Comparison of ENCODE assay signal across 11 cellular contexts in genomic region chr3:177729939-177730700, GRCh38.
DNase-seq lines count a peak whose midpoint lies in the region; ATAC-seq and TF ChIP-seq lines count a peak whose summit lies in the region.
"Had no signal": no experiment of that assay in that cellular context is flagged by ENCODE, and none has a peak within 500 bp of the region (broad histone marks: within the 10 kb centered on the region; RNA-seq: fewer than 3 reads in every experiment).

No MANE protein-coding gene starts in this region.

- DNase-seq in IMR-90: no peak
- peak in 4 of 5 donors; percentile 54 to 78 (median 64) for DNase-seq in heart left ventricle
- DNase-seq in stromal cell of bone marrow (ENCODE audit: low read depth): peak; percentile 88
- DNase-seq in brain microvascular endothelial cell: no peak
- DNase-seq in GM19240 (ENCODE audit: insufficient read length, low spot score): no peak
- DNase-seq in ACHN: no peak
- no peak for DNase-seq in NCI-H510A (lab: John Stamatoyannopoulos, UW)
- DNase-seq: activated CD4-positive, alpha-beta T cell treated with anti-CD3 and anti-CD28 coated beads, Interleukin-2, amount 50 U/mL, for 4 hours; activated naive CD8-positive, alpha-beta T cell treated with anti-CD3 and anti-CD28 coated beads, Interleukin-2, amount 50 U/mL, for 24 hours; Calu3 had no signal

- peak overlapping the region; percentile 51 for H3K18ac ChIP-seq in IMR-90 (ENCODE audit: low read depth, low read length)

- H3K36me3 ChIP-seq in IMR-90 (ENCODE audit: control insufficient read depth, insufficient read depth, low read length) (no peaks in the 10 kb centered on the region), heart left ventricle (no peaks in the 10 kb centered on the region), brain microvascular endothelial cell (replicated peaks) (no peaks in the 10 kb centered on the region)

- no peak overlapping the region for H2BK5ac ChIP-seq in IMR-90 (ENCODE audit: low read depth, low read length, poor library complexity, severe bottlenecking)

- BruUV-seq in IMR-90 (replicated peaks; lab: Mats Ljungman, UMichigan): no TSS peak

- in situ Hi-C loops in IMR-90 (cut with MboI; ENCODE audit: low sequenced_read_pairs): no loop called here
- in situ Hi-C loops in brain microvascular endothelial cell (cut with HindIII; ENCODE audit: low pct_ligation_motif_present, low sequenced_read_pairs): no loop called here
- in situ Hi-C loops in ACHN (cut with HindIII; ENCODE audit: low pct_ligation_motif_present, low pct_unique_long_range_greater_than_20kb, low sequenced_read_pairs): no loop called here

- H3K14ac ChIP-seq in IMR-90 (replicated peaks; ENCODE audit: low read depth, low read length): no peak overlapping the region

- H3K79me1 ChIP-seq in IMR-90 (ENCODE audit: low read depth in 1 of 2, low read length in 2 of 2): no peaks in the 10 kb centered on the region

- no peaks in the 10 kb centered on the region for H4K20me1 ChIP-seq in IMR-90 (ENCODE audit: insufficient read depth, low read length)

- POLR2A ChIA-PET in IMR-90 (lab: Charles Lee; ENCODE audit: unreplicated experiment): no interaction called here

- no peak overlapping the region for H2AFZ ChIP-seq in IMR-90 (replicated peaks; ENCODE audit: low read length, poor library complexity)

- H3K4me3 ChIP-seq in IMR-90 (ENCODE audit: insufficient read depth, low read depth, low read length): no peak overlapping the region
- no peak overlapping the region for H3K4me3 ChIP-seq in heart left ventricle
- no peak overlapping the region for H3K4me3 ChIP-seq in brain microvascular endothelial cell (ENCODE audit: low read depth, low read length)

- TF ChIP-seq POLR2A in IMR-90 (IDR thresholded peaks at IDR 0.05; ENCODE audit: low read depth, low read length) (no peak), heart left ventricle (IDR thresholded peaks at IDR 0.05) (no peak)

- H3K27ac ChIP-seq in IMR-90 (ENCODE audit: insufficient read depth, low read length) (peak overlapping the region; percentile 34; the same call in 1 of the 2 replicates), heart left ventricle (peak overlapping the region in 10 of 12 donors; percentile 14 to 67 (median 30)), brain microvascular endothelial cell (no peak overlapping the region)

- no peak for ATAC-seq in IMR-90 (ENCODE audit: low read depth)
- peak; percentile 81 for ATAC-seq in SK-N-SH treated with all-trans-retinoic acid at 6 μM for 48 hours
- peak; percentile 75 to 93 (median 86) for ATAC-seq in heart left ventricle
- ATAC-seq: activated naive CD8-positive, alpha-beta T cell treated with anti-CD3 and anti-CD28 coated beads, Interleukin-2, amount 50 U/mL, for 24 hours had no signal

- peak overlapping the region; percentile 33; the same call in 1 of the 2 replicates for H3K4ac ChIP-seq in IMR-90 (ENCODE audit: low read depth, low read length)

- H3K23ac ChIP-seq in IMR-90 (ENCODE audit: low read depth, low read length): no peak overlapping the region

- no peak overlapping the region for H2AK5ac ChIP-seq in IMR-90 (ENCODE audit: low read depth, low read length)

- peak overlapping the region in 1 of 2 experiments; percentile 54; a peak in 1 of 4 replicates for H4K8ac ChIP-seq in IMR-90 (ENCODE audit: low read depth in 2 of 2, low read length in 2 of 2)

- no peak for TF ChIP-seq CTCF in IMR-90 (conservative IDR thresholded peaks at IDR 0.05; ENCODE audit: low read depth, low read length)
- no peak for TF ChIP-seq CTCF in heart left ventricle (IDR thresholded peaks at IDR 0.05)
- TF ChIP-seq CTCF in brain microvascular endothelial cell (IDR thresholded peaks at IDR 0.05; ENCODE audit: low read depth, low read length, missing control alignments): no peak

- peaks cover 9% of the 10 kb centered on the region for H3K4me1 ChIP-seq in IMR-90 (ENCODE audit: control insufficient read depth, insufficient read depth, low read length)
- peaks cover 0 to 19% (median 9%) of the 10 kb centered on the region in 12 donors for H3K4me1 ChIP-seq in heart left ventricle

- H3K9ac ChIP-seq in IMR-90 (ENCODE audit: low read depth, low read length): peak overlapping the region; percentile 42; the same call in 1 of the 2 replicates

- peaks cover 3% of the 10 kb centered on the region; the same call in 1 of the 2 replicates for H3K9me1 ChIP-seq in IMR-90 (ENCODE audit: insufficient read depth, low read length)

- TF ChIP-seq RAD21 in IMR-90 (IDR thresholded peaks at IDR 0.05; ENCODE audit: low read length): no peak

- WGBS in IMR-90 (ENCODE audit: extremely low coverage in 2 of 2, insufficient read length in 1 of 2), 2 experiments: no CpG with 5 or more reads among the region's 14 CpGs
- 65 to 76% (median 70%) methylated on average over 14 of the region's 14 CpGs for WGBS in heart left ventricle, 4 donors

- no peak overlapping the region for H2AK9ac ChIP-seq in IMR-90 (replicated peaks; ENCODE audit: low read depth, low read length, poor library complexity)

- no peaks in the 10 kb centered on the region for H3K9me3 ChIP-seq in IMR-90 (ENCODE audit: control insufficient read depth, insufficient read depth, low read length)
- H3K9me3 ChIP-seq in heart left ventricle: no peaks in the 10 kb centered on the region

- peak overlapping the region; percentile 3 for H2BK20ac ChIP-seq in IMR-90 (ENCODE audit: low read depth, low read length)

- H3K56ac ChIP-seq in IMR-90 (ENCODE audit: extremely low read depth, insufficient read depth, low read length): no peak overlapping the region; the same call in 1 of the 2 replicates

- H3K27me3 ChIP-seq in IMR-90 (ENCODE audit: control insufficient read depth, insufficient read depth, low read length): no peaks in the 10 kb centered on the region
- H3K27me3 ChIP-seq in heart left ventricle: no peaks in the 10 kb centered on the region
- H3K27me3 ChIP-seq in brain microvascular endothelial cell (replicated peaks): no peaks in the 10 kb centered on the region

- no peak overlapping the region for H2BK15ac ChIP-seq in IMR-90 (ENCODE audit: low read depth, low read length)

- H4K91ac ChIP-seq in IMR-90 (ENCODE audit: insufficient read depth, low read depth, low read length): peak overlapping the region; percentile 20

- intact Hi-C loops in IMR-90 (cut with micrococcal nuclease) (loop anchor here (1.0 to 5.0 kb wide), 2 partner anchors 21 to 533 kb away; partner anchors contain the start of gene TBL1XR1), heart left ventricle (cut with DNase I) (loop anchor here in 1 of 10 donors (10.0 kb wide), 2 partner anchors 535 to 595 kb away; partner anchors contain the start of gene TBL1XR1)

- dilution Hi-C loops in IMR-90 (cut with HindIII; ENCODE audit: low sequenced_read_pairs, unreplicated experiment): no loop called here

- CTCF ChIA-PET in IMR-90 (lab: Yijun Ruan, JAX): interaction anchor here (0.6 kb wide), 1 partner anchor 63 kb away, joined by 3 read pairs; no protein-coding TSS in a partner anchor

- peak overlapping the region; percentile 3; the same call in 1 of the 2 replicates for H4K5ac ChIP-seq in IMR-90 (ENCODE audit: low read depth, low read length)

- H3K4me2 ChIP-seq in IMR-90 (ENCODE audit: low read depth, low read length): no peak overlapping the region

- H2BK120ac ChIP-seq in IMR-90 (ENCODE audit: low read depth, low read length): peak overlapping the region; percentile 4

TF ChIP-seq in IMR-90, 13 proteins besides CTCF, POLR2A, EP300 and RAD21 (continues in another document):
- TF ChIP-seq RFX5 (IDR thresholded peaks at IDR 0.05; ENCODE audit: low read depth, low read length) (no peak), MAZ (IDR thresholded peaks at IDR 0.05; ENCODE audit: borderline replicate concordance, low read depth, low read length) (no peak), MAFK (IDR thresholded peaks at IDR 0.05; ENCODE audit: low read depth, low read length) (no peak), MXI1 (IDR thresholded peaks at IDR 0.05; ENCODE audit: borderline replicate concordance, low read depth, low read length) (no peak), CEBPB (IDR thresholded peaks at IDR 0.05; ENCODE audit: low read depth, low read length) (no peak)
- TF ChIP-seq, protein P1, sequence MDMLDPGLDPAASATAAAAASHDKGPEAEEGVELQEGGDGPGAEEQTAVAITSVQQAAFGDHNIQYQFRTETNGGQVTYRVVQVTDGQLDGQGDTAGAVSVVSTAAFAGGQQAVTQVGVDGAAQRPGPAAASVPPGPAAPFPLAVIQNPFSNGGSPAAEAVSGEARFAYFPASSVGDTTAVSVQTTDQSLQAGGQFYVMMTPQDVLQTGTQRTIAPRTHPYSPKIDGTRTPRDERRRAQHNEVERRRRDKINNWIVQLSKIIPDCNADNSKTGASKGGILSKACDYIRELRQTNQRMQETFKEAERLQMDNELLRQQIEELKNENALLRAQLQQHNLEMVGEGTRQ (IDR thresholded peaks at IDR 0.05; ENCODE audit: low read depth, low read length): no peak

TF ChIP-seq in SK-N-SH treated with all-trans-retinoic acid at 6 μM for 48 hours, 23 proteins besides CTCF, POLR2A, EP300 and RAD21 (continues in another document):
- TF ChIP-seq TSHZ2 (CRISPR knock-in tag; IDR thresholded peaks at IDR 0.05) (0 out of 2 replicates have a peak, but pooled peaks have one; percentile 41), TOX (CRISPR knock-in tag; IDR thresholded peaks at IDR 0.05; ENCODE audit: borderline replicate concordance) (no peak), ESRRG (CRISPR knock-in tag; IDR thresholded peaks at IDR 0.05) (no peak), ZNF565 (CRISPR knock-in tag; conservative IDR thresholded peaks at IDR 0.05; ENCODE audit: low read depth) (no peak), ZFP30 (CRISPR knock-in tag; IDR thresholded peaks at IDR 0.05) (no peak), CSDC2 (CRISPR knock-in tag; IDR thresholded peaks at IDR 0.05) (no peak)

Comparison
In these comparisons a context has a peak if more than half of its experiments do, and no peak if none do; other contexts are left out.
1. DNase-seq: peak in heart left ventricle (4 of 5) and stromal cell of bone marrow (single experiment); none in IMR-90 (single experiment), brain microvascular endothelial cell (single experiment), GM19240 (single experiment), ACHN (single experiment) and NCI-H510A (single experiment).